Comparison of ENCODE assay signal across 23 cellular contexts in genomic region chr9:34249274-34249673, GRCh38.
DNase-seq lines count a peak whose midpoint lies in the region; ATAC-seq and TF ChIP-seq lines count a peak whose summit lies in the region.
"Had no signal": no experiment of that assay in that cellular context is flagged by ENCODE, and none has a peak within 500 bp of the region (broad histone marks: within the 10 kb centered on the region; RNA-seq: fewer than 3 reads in every experiment).

No MANE protein-coding gene starts in this region.

- peaks cover 0 to 35% of the 10 kb centered on the region in 2 donors for H3K36me3 ChIP-seq in gastrocnemius medialis

- no peak overlapping the region for H3K4me3 ChIP-seq in gastrocnemius medialis
- H3K4me3 ChIP-seq: A549, transverse colon had no signal

- H3K27me3 Mint-ChIP-seq in activated T-cell treated with anti-CD3 and anti-CD28 coated beads, Interleukin-2, amount 50 U/mL, for 72 hours (ENCODE audit: low read depth), result no peaks in the 10 kb centered on the region
- no peaks in the 10 kb centered on the region for H3K27me3 Mint-ChIP-seq in chondrocyte (ENCODE audit: low read depth)
- H3K27me3 Mint-ChIP-seq: activated naive CD4-positive, alpha-beta T cell treated with anti-CD3 and anti-CD28 coated beads, Interleukin-2, amount 10 ng/mL, durations not matched to agents 7 days and 5 days had no signal

- no peaks in the 10 kb centered on the region for H3K4me1 Mint-ChIP-seq in activated T-cell treated with anti-CD3 and anti-CD28 coated beads, Interleukin-2, amount 50 U/mL, for 72 hours (ENCODE audit: low read depth)
- H3K4me1 Mint-ChIP-seq in chondrocyte (ENCODE audit: low read depth), result peaks cover 52% of the 10 kb centered on the region
- H3K4me1 Mint-ChIP-seq: activated naive CD4-positive, alpha-beta T cell treated with anti-CD3 and anti-CD28 coated beads, Interleukin-2, amount 10 ng/mL, durations not matched to agents 7 days and 5 days had no signal

- no peak overlapping the region for H3K4me3 Mint-ChIP-seq in activated T-cell treated with anti-CD3 and anti-CD28 coated beads, Interleukin-2, amount 50 U/mL, for 72 hours
- H3K4me3 Mint-ChIP-seq in chondrocyte (ENCODE audit: unreplicated experiment), result no peak overlapping the region
- H3K4me3 Mint-ChIP-seq: activated naive CD4-positive, alpha-beta T cell treated with anti-CD3 and anti-CD28 coated beads, Interleukin-2, amount 10 ng/mL, durations not matched to agents 7 days and 5 days; CD8-positive, alpha-beta T cell had no signal

- peak overlapping the region; percentile 62 for H3K27ac Mint-ChIP-seq in activated T-cell treated with anti-CD3 and anti-CD28 coated beads, Interleukin-2, amount 50 U/mL, for 72 hours
- peak overlapping the region; percentile 2 for H3K27ac Mint-ChIP-seq in chondrocyte (ENCODE audit: unreplicated experiment)

- peak overlapping the region; percentile 29; the same call in 1 of the 2 replicates for H3K27ac ChIP-seq in VCaP
- peak overlapping the region; percentile 82 to 98 (median 88) for H3K27ac ChIP-seq in gastrocnemius medialis
- H3K27ac ChIP-seq: transverse colon had no signal

- H3K9me3 ChIP-seq in gastrocnemius medialis, result no peaks in the 10 kb centered on the region
- H3K9me3 ChIP-seq: A549, transverse colon had no signal

- DNase-seq in activated T-cell treated with anti-CD3 and anti-CD28 coated beads, Interleukin-2, amount 50 U/mL, for 72 hours, result no peak
- DNase-seq in activated T-cell treated with anti-CD3 and anti-CD28 coated beads, Interleukin-2, amount 50 U/mL, for 1 hour, result no peak
- DNase-seq in chondrocyte (ENCODE audit: low spot score) (no peak), gastrocnemius medialis (no peak), superior temporal gyrus (ENCODE audit: extremely low spot score) (no peak), SKM-1 (lab: John Stamatoyannopoulos, UW; ENCODE audit: unreplicated experiment) (no peak)
- DNase-seq: activated naive CD4-positive, alpha-beta T cell treated with anti-CD3 and anti-CD28 coated beads, Interleukin-2, amount 10 ng/mL, durations not matched to agents 7 days and 5 days; activated T-cell treated with anti-CD3 and anti-CD28 coated beads, Interleukin-2, amount 50 U/mL, for 48 hours; CD8-positive, alpha-beta T cell; DMS 273 treated with DMSO at 0.1 percent for 48 hours; EL; NCI-H1092 treated with DMSO at 0.1 percent for 48 hours; NCI-H1930; NCI-H2227 treated with DMSO at 0.1 percent for 48 hours; nucleus accumbens; small intestine; transverse colon had no signal

- H3K27me3 ChIP-seq in gastrocnemius medialis, result no peaks in the 10 kb centered on the region
- H3K27me3 ChIP-seq: transverse colon had no signal

- in situ Hi-C loops in gastrocnemius medialis (cut with MboI; ENCODE audit: low sequenced_read_pairs in 4 of 4), result loop anchor here in 1 of 4 donors (5.0 kb wide), 1 partner anchor 62 kb away; no protein-coding TSS in a partner anchor

- TF ChIP-seq CTCF in VCaP (conservative IDR thresholded peaks at IDR 0.05) (no peak), chondrocyte (IDR thresholded peaks at IDR 0.05) (no peak), gastrocnemius medialis (IDR thresholded peaks at IDR 0.05 in 4 of 5, conservative IDR thresholded peaks at IDR 0.05 in 1 of 5) (no peak)

- peaks cover 0 to 8% of the 10 kb centered on the region in 2 donors for H3K36me3 Mint-ChIP-seq in activated T-cell treated with anti-CD3 and anti-CD28 coated beads, Interleukin-2, amount 50 U/mL, for 72 hours (ENCODE audit: insufficient read depth in 2 of 2)
- H3K36me3 Mint-ChIP-seq in chondrocyte (ENCODE audit: low read depth), result peaks cover 14% of the 10 kb centered on the region

- intact Hi-C loops in gastrocnemius medialis (cut with DNase I; ENCODE audit: low total_unique reads), result no loop called here

- no peaks in the 10 kb centered on the region for H3K9me3 Mint-ChIP-seq in activated T-cell treated with anti-CD3 and anti-CD28 coated beads, Interleukin-2, amount 50 U/mL, for 72 hours
- H3K9me3 Mint-ChIP-seq in chondrocyte (ENCODE audit: low read depth), result no peaks in the 10 kb centered on the region
- H3K9me3 Mint-ChIP-seq: activated naive CD4-positive, alpha-beta T cell treated with anti-CD3 and anti-CD28 coated beads, Interleukin-2, amount 10 ng/mL, durations not matched to agents 7 days and 5 days; CD8-positive, alpha-beta T cell had no signal

- ATAC-seq in activated T-cell treated with anti-CD3 and anti-CD28 coated beads, Interleukin-2, amount 50 U/mL, for 72 hours (replicated peaks in 1 of 2), result no peak
- ATAC-seq in gastrocnemius medialis (no peak), SK-N-SH treated with all-trans-retinoic acid at 6 μM for 48 hours (no peak)
- ATAC-seq: A549; activated CD4-positive, CD25-positive, alpha-beta regulatory T cell treated with anti-CD3 and anti-CD28 coated beads, Interleukin-2, amount 50 U/mL, for 24 hours; CD8-positive, alpha-beta T cell; left lobe of liver; Panc1 had no signal

- H3K4me1 ChIP-seq in gastrocnemius medialis, result peaks cover 51 to 58% of the 10 kb centered on the region in 2 donors

- no peak for TF ChIP-seq POLR2A in gastrocnemius medialis (IDR thresholded peaks at IDR 0.05)

TF ChIP-seq in SK-N-SH treated with all-trans-retinoic acid at 6 μM for 48 hours, 23 proteins besides CTCF, POLR2A, EP300 and RAD21 (continues in another document):
- no peak for TF ChIP-seq ZC3H10 (CRISPR knock-in tag; IDR thresholded peaks at IDR 0.05)
- no peak for TF ChIP-seq RARB (CRISPR knock-in tag; IDR thresholded peaks at IDR 0.05)
- TF ChIP-seq SNAI2 (CRISPR knock-in tag; IDR thresholded peaks at IDR 0.05), result no peak
- no peak for TF ChIP-seq CSRNP3 (CRISPR knock-in tag; IDR thresholded peaks at IDR 0.05)
- no peak for TF ChIP-seq BACH2 (CRISPR knock-in tag; IDR thresholded peaks at IDR 0.05; ENCODE audit: borderline replicate concordance)
- TF ChIP-seq TOX (CRISPR knock-in tag; IDR thresholded peaks at IDR 0.05; ENCODE audit: borderline replicate concordance), result no peak
- no peak for TF ChIP-seq CREB5 (CRISPR knock-in tag; IDR thresholded peaks at IDR 0.05; ENCODE audit: low read depth)
- TF ChIP-seq ZNF70 (CRISPR knock-in tag; IDR thresholded peaks at IDR 0.05), result no peak
- TF ChIP-seq PPARA (CRISPR knock-in tag; IDR thresholded peaks at IDR 0.05; ENCODE audit: borderline replicate concordance), result no peak
- TF ChIP-seq ESRRG (CRISPR knock-in tag; IDR thresholded peaks at IDR 0.05), result no peak
- no peak for TF ChIP-seq ARNTL (CRISPR knock-in tag; IDR thresholded peaks at IDR 0.05; ENCODE audit: borderline replicate concordance, low read depth)
- no peak for TF ChIP-seq ZFP3 (CRISPR knock-in tag; IDR thresholded peaks at IDR 0.05)
- TF ChIP-seq ZNF8 (CRISPR knock-in tag; IDR thresholded peaks at IDR 0.05), result no peak
- TF ChIP-seq ZFP30 (CRISPR knock-in tag; IDR thresholded peaks at IDR 0.05), result no peak
- TF ChIP-seq PATZ1 (CRISPR knock-in tag; IDR thresholded peaks at IDR 0.05; ENCODE audit: borderline replicate concordance), result no peak
- no peak for TF ChIP-seq TCF4 (CRISPR knock-in tag; IDR thresholded peaks at IDR 0.05; ENCODE audit: borderline replicate concordance)
- TF ChIP-seq ISL1 (CRISPR knock-in tag; IDR thresholded peaks at IDR 0.05), result no peak
